Comparison of ENCODE assay signal across 1 cellular context in the genomic region with DNA sequence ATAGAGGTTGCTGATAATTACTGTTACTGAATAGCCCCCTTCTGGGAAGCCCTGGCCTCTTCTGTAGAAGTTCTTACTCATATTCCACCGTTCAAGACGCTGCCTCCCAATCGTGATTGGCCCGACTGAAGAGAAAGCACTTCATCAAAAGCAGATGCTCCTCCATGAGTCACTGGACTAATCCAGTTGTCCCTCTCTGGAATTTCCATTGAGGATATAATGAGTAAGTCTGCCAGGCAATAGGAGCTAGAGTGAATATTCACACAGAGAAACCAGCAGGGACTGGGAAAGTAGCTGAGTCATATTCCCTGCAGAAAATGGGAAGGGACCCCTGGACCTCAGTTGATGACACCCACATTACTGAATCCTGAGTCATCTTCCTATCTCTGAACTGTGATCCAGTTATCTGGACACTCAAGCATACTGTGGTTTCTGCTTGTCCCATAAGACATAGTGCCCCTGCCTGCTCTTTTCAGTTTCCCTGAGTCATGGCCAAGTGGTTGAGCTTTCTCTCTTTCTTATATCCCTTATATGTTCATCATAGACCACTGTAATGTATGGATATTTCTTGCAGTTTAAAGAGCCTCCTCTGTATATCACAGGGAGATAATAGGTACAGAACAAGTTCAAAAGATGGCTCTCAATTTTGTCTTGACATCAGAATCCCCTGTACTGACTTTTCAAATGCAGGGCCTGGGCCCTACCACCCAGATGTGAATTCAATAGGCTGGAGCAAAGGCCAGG.
TF ChIP-seq lines count a peak whose summit lies in the region.

No MANE protein-coding gene starts in this region.

TF ChIP-seq in K562, 482 proteins besides CTCF, POLR2A, EP300 and RAD21 (continued from another document and continues in another):
- no peak for TF ChIP-seq RNF219 (CRISPR knock-in tag; IDR thresholded peaks at IDR 0.05)
- TF ChIP-seq E2F4 (CRISPR knock-in tag; IDR thresholded peaks at IDR 0.05; ENCODE audit: low read depth), result no peak
- TF ChIP-seq TBL1XR1 (IDR thresholded peaks at IDR 0.05; ENCODE audit: low read length in 2 of 2), result peak in 1 of 2 experiments; percentile 93; a peak in 2 of 4 replicates
- peak; percentile 8; the same call in 1 of the 2 replicates for TF ChIP-seq ZNF668 (CRISPR knock-in tag; IDR thresholded peaks at IDR 0.05)
- no peak for TF ChIP-seq KAT7 (CRISPR knock-in tag; IDR thresholded peaks at IDR 0.05; ENCODE audit: borderline replicate concordance)
- no peak for TF ChIP-seq ZBTB43 (CRISPR knock-in tag; IDR thresholded peaks at IDR 0.05)
- no peak for TF ChIP-seq THAP7 (CRISPR knock-in tag; IDR thresholded peaks at IDR 0.05)
- no peak for TF ChIP-seq HMG20A (CRISPR knock-in tag; conservative IDR thresholded peaks at IDR 0.05)
- TF ChIP-seq ZNF3 (CRISPR knock-in tag; IDR thresholded peaks at IDR 0.05), result no peak
- TF ChIP-seq ARNT (IDR thresholded peaks at IDR 0.05), result peak; percentile 62 to 66; a peak in 2 of 4 replicates
- TF ChIP-seq, protein P1, sequence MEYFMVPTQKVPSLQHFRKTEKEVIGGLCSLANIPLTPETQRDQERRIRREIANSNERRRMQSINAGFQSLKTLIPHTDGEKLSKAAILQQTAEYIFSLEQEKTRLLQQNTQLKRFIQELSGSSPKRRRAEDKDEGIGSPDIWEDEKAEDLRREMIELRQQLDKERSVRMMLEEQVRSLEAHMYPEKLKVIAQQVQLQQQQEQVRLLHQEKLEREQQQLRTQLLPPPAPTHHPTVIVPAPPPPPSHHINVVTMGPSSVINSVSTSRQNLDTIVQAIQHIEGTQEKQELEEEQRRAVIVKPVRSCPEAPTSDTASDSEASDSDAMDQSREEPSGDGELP (CRISPR knock-in tag; IDR thresholded peaks at IDR 0.05; ENCODE audit: borderline replicate concordance), result no peak
- no peak for TF ChIP-seq ZNF609 (CRISPR knock-in tag; IDR thresholded peaks at IDR 0.05; ENCODE audit: borderline replicate concordance)
- no peak for TF ChIP-seq ZNF217 (CRISPR knock-in tag; IDR thresholded peaks at IDR 0.05)
- TF ChIP-seq CEBPB (tag; IDR thresholded peaks at IDR 0.05), result no peak
- TF ChIP-seq, protein P2, sequence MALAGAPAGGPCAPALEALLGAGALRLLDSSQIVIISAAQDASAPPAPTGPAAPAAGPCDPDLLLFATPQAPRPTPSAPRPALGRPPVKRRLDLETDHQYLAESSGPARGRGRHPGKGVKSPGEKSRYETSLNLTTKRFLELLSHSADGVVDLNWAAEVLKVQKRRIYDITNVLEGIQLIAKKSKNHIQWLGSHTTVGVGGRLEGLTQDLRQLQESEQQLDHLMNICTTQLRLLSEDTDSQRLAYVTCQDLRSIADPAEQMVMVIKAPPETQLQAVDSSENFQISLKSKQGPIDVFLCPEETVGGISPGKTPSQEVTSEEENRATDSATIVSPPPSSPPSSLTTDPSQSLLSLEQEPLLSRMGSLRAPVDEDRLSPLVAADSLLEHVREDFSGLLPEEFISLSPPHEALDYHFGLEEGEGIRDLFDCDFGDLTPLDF (CRISPR knock-in tag; IDR thresholded peaks at IDR 0.05), result no peak
- TF ChIP-seq, protein P3, sequence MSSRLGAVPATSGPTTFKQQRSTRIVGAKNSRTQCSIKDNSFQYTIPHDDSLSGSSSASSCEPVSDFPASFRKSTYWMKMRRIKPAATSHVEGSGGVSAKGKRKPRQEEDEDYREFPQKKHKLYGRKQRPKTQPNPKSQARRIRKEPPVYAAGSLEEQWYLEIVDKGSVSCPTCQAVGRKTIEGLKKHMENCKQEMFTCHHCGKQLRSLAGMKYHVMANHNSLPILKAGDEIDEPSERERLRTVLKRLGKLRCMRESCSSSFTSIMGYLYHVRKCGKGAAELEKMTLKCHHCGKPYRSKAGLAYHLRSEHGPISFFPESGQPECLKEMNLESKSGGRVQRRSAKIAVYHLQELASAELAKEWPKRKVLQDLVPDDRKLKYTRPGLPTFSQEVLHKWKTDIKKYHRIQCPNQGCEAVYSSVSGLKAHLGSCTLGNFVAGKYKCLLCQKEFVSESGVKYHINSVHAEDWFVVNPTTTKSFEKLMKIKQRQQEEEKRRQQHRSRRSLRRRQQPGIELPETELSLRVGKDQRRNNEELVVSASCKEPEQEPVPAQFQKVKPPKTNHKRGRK (tag; IDR thresholded peaks at IDR 0.05), result no peak
- TF ChIP-seq STAT5A (IDR thresholded peaks at IDR 0.05; ENCODE audit: borderline replicate concordance, low read length), result peak; percentile 82
- TF ChIP-seq ZNF436 (CRISPR knock-in tag; IDR thresholded peaks at IDR 0.05), result no peak
- TF ChIP-seq, protein P4, sequence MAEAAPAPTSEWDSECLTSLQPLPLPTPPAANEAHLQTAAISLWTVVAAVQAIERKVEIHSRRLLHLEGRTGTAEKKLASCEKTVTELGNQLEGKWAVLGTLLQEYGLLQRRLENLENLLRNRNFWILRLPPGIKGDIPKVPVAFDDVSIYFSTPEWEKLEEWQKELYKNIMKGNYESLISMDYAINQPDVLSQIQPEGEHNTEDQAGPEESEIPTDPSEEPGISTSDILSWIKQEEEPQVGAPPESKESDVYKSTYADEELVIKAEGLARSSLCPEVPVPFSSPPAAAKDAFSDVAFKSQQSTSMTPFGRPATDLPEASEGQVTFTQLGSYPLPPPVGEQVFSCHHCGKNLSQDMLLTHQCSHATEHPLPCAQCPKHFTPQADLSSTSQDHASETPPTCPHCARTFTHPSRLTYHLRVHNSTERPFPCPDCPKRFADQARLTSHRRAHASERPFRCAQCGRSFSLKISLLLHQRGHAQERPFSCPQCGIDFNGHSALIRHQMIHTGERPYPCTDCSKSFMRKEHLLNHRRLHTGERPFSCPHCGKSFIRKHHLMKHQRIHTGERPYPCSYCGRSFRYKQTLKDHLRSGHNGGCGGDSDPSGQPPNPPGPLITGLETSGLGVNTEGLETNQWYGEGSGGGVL (CRISPR knock-in tag; IDR thresholded peaks at IDR 0.05), result no peak
- no peak for TF ChIP-seq POLR2H (tag; IDR thresholded peaks at IDR 0.05; ENCODE audit: low read depth)
